8 cellular contexts compared by ENCODE assay signal in the genomic region with DNA sequence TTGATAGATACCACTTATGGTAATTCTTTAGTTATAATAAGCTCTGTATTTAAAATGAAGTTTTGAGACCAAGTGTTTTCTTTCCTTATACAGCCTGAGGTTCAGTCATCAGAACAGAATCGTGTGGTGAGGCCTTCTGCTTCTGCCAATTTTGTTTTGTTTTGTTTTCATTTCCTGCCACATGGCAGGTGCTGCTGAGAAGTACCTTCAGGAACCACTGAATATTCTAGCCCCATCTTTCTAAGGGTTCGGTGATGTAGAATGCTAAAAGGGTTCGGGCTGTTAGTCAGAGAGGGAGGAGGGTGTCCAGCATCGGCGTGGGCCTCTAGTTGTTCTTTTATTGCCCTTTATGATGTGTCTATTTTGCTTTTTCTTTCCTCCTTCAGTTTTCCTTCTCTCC. TPM values are rescaled to one million over a fixed set of nuclear protein-coding genes. Genes with fewer than 3 reads are reported as not detected.
DNase-seq lines count a peak whose midpoint lies in the region; ATAC-seq, FAIRE-seq and TF ChIP-seq lines count a peak whose summit lies in the region.

No MANE protein-coding gene starts in this region.

- H3K4me1 ChIP-seq in DND-41 (ENCODE audit: insufficient read depth, low read length) = peaks cover 14% of the 10 kb centered on the region

- H3K4me1 Mint-ChIP-seq in T-helper 2 cell treated with Interferon-gamma antibody and Interleukin-4, amounts not matched to agents 5 μg/mL and 100 μg/mL, for 36 hours (ENCODE audit: low read depth) = peaks cover 38% of the 10 kb centered on the region
- peaks cover 42% of the 10 kb centered on the region for H3K4me1 Mint-ChIP-seq in memory B cell

- no peaks in the 10 kb centered on the region for H3K27me3 ChIP-seq in DND-41 (ENCODE audit: insufficient read depth, low read length, poor library complexity)

- no peak for TF ChIP-seq CTCF in DND-41 (IDR thresholded peaks at IDR 0.05; ENCODE audit: borderline replicate concordance, extremely low read depth, low read length, poor library complexity, severe bottlenecking)
- no peak for TF ChIP-seq CTCF in omental fat pad (IDR thresholded peaks at IDR 0.05)

- H3K4me3 ChIP-seq in DND-41 (ENCODE audit: low read depth in 1 of 2, low read length in 2 of 2) = no peak overlapping the region

- H3K36me3 ChIP-seq in DND-41 (ENCODE audit: insufficient read depth, low read length) = no peaks in the 10 kb centered on the region

- no peak for FAIRE-seq in frontal cortex (lab: Jason Lieb, UNC)

- ATAC-seq in DND-41 (ENCODE audit: insufficient read depth, low read depth) = peak; percentile 77
- ATAC-seq in GM21447 (IDR thresholded peaks at IDR 0.05; ENCODE audit: unreplicated experiment) = peak; percentile 67
- peak; percentile 99 for ATAC-seq in memory B cell (ENCODE audit: low read depth)
- ATAC-seq in omental fat pad (ENCODE audit: low FRiP score) = no peak

- H3K27ac Mint-ChIP-seq in T-helper 2 cell treated with Interferon-gamma antibody and Interleukin-4, amounts not matched to agents 5 μg/mL and 100 μg/mL, for 36 hours = peak overlapping the region; percentile 72
- H3K27ac Mint-ChIP-seq in memory B cell = peak overlapping the region; percentile 88

- peak; percentile 27 for DNase-seq in DND-41
- DNase-seq in T-helper 2 cell treated with Interferon-gamma antibody and Interleukin-4, amounts not matched to agents 5 μg/mL and 100 μg/mL, for 36 hours (ENCODE audit: low spot score) = peak; percentile 26
- DNase-seq in memory B cell (ENCODE audit: low spot score in 2 of 2) = peak in 1 of 2 donors; percentile 41
- DNase-seq in iPS-NIHi11 (ENCODE audit: low spot score) = no peak
- DNase-seq in frontal cortex (ENCODE audit: low spot score in 2 of 2) = no peak
- DNase-seq in dedifferentiated amniotic fluid mesenchymal stem cell (ENCODE audit: extremely low spot score) = no peak
- DNase-seq in omental fat pad (ENCODE audit: low spot score) = no peak

- no peak overlapping the region for H3K4me2 ChIP-seq in DND-41 (ENCODE audit: insufficient read depth, low read length)

- H3K27ac ChIP-seq in DND-41 (ENCODE audit: low read length) = no peak overlapping the region

- peak overlapping the region; percentile 65 for H3K4me3 Mint-ChIP-seq in T-helper 2 cell treated with Interferon-gamma antibody and Interleukin-4, amounts not matched to agents 5 μg/mL and 100 μg/mL, for 36 hours
- peak overlapping the region; percentile 28 for H3K4me3 Mint-ChIP-seq in memory B cell

- peaks cover 10% of the 10 kb centered on the region for H3K36me3 Mint-ChIP-seq in T-helper 2 cell treated with Interferon-gamma antibody and Interleukin-4, amounts not matched to agents 5 μg/mL and 100 μg/mL, for 36 hours (ENCODE audit: low read depth)
- peaks cover 10% of the 10 kb centered on the region for H3K36me3 Mint-ChIP-seq in memory B cell

- H3K9me3 ChIP-seq in DND-41 (ENCODE audit: insufficient read depth, low read length, severe bottlenecking) = no peaks in the 10 kb centered on the region

- H4K20me1 ChIP-seq in DND-41 (ENCODE audit: insufficient read depth, low read length) = peaks cover 52% of the 10 kb centered on the region

- H3K79me2 ChIP-seq in DND-41 (ENCODE audit: insufficient read depth, low read length) = peaks cover 97% of the 10 kb centered on the region

- H2AFZ ChIP-seq in DND-41 (ENCODE audit: low read depth, low read length) = no peak overlapping the region

- H3K9me3 Mint-ChIP-seq in T-helper 2 cell treated with Interferon-gamma antibody and Interleukin-4, amounts not matched to agents 5 μg/mL and 100 μg/mL, for 36 hours = no peaks in the 10 kb centered on the region
- H3K9me3 Mint-ChIP-seq in memory B cell = no peaks in the 10 kb centered on the region

- H3K9ac ChIP-seq in DND-41 (ENCODE audit: low read depth, low read length) = no peak overlapping the region

- H3K27me3 Mint-ChIP-seq in T-helper 2 cell treated with Interferon-gamma antibody and Interleukin-4, amounts not matched to agents 5 μg/mL and 100 μg/mL, for 36 hours (ENCODE audit: low read depth) = no peaks in the 10 kb centered on the region
- H3K27me3 Mint-ChIP-seq in memory B cell = no peaks in the 10 kb centered on the region

RNA-seq across cellular contexts. Expression of a gene that starts 25.8 kb away (rescaled TPM):
- 29.3 TPM for total RNA-seq in frontal cortex
- 10 to 100 TPM; 17.2 to 57.8 (median 31.9) TPM for total RNA-seq in omental fat pad

Comparison
In these comparisons a context has a peak if more than half of its experiments do, and no peak if none do; other contexts are left out.
1. DNase-seq: peak in DND-41 (single experiment) and T-helper 2 cell treated with Interferon-gamma antibody and Interleukin-4, amounts not matched to agents 5 μg/mL and 100 μg/mL, for 36 hours (single experiment); none in iPS-NIHi11 (single experiment), frontal cortex (0 of 2), dedifferentiated amniotic fluid mesenchymal stem cell (single experiment) and omental fat pad (single experiment).